In the genomic region with DNA sequence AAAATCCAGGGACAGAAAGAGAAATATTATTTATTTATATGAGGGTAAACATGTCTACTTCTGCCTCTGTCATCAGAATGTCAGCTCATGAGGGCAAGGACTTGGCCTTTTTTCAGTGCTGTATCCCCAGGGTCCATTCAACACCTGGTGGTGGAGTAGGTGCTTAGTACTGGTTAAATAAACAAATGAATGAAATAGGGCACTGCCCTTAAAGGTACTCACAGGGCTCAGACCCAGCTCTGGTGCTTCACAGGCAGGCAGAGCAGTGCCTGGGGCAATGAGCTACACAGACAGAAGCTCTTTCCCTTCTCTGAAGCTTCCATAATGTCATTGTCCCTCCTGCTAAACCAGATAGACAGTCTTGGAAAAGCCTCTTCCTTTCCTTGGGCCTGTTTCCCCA, we compare ENCODE assay signal across 25 cellular contexts. TPM values are rescaled to one million over a fixed set of nuclear protein-coding genes. Genes with fewer than 3 reads are reported as not detected.
"Had no signal": no experiment of that assay in that cellular context is flagged by ENCODE, and none has a peak within 500 bp of the region (broad histone marks: within the 10 kb centered on the region; RNA-seq: fewer than 3 reads in every experiment).

No MANE protein-coding gene starts in this region.

- H3K27me3 ChIP-seq: body of pancreas, cardiac muscle cell, esophagus squamous epithelium, gastrocnemius medialis, neutrophil, pancreas, right atrium auricular region had no signal

- DNase-seq: activated CD4-positive, alpha-beta T cell treated with anti-CD3 and anti-CD28 coated beads, Interleukin-2, amount 10 ng/mL, durations not matched to agents 7 days and 5 days; activated CD4-positive, CD25-positive, alpha-beta regulatory T cell treated with anti-CD3 and anti-CD28 coated beads, Interleukin-2, amount 50 U/mL, for 72 hours; activated CD8-positive, alpha-beta memory T cell treated with anti-CD3 and anti-CD28 coated beads, Interleukin-2, amount 10 ng/mL, durations not matched to agents 7 days and 5 days; activated CD8-positive, alpha-beta T cell treated with anti-CD3 and anti-CD28 coated beads for 36 hours; activated gamma-delta T cell; anterior cingulate cortex; body of pancreas; cortex of kidney; endodermal cell; esophagus squamous epithelium; gastrocnemius medialis; head of caudate nucleus; mesenchymal stem cell; pancreas; psoas muscle; spleen; stimulated activated CD4-positive, alpha-beta T cell treated with anti-CD3 and anti-CD28 coated beads, Interleukin-4, amount 100 ng/mL, for 1 hour; stimulated activated naive CD4-positive, alpha-beta T cell treated with Interleukin-2 at 50 U/mL for 16 hours; WERI-Rb-1 had no signal

- ATAC-seq: activated CD8-positive, alpha-beta memory T cell treated with anti-CD3 and anti-CD28 coated beads, Interleukin-2, amount 10 ng/mL, durations not matched to agents 7 days and 5 days; activated CD8-positive, alpha-beta T cell treated with anti-CD3 and anti-CD28 coated beads for 36 hours; body of pancreas; gastrocnemius medialis; pancreas; psoas muscle had no signal

- H3K4me1 ChIP-seq: esophagus squamous epithelium, gastrocnemius medialis, pancreas, psoas muscle, spleen had no signal

- H3K27ac ChIP-seq: body of pancreas, cardiac muscle cell, esophagus squamous epithelium, gastrocnemius medialis, pancreas, psoas muscle, right atrium auricular region, spleen, thoracic aorta, WERI-Rb-1 had no signal

- H3K4me3 ChIP-seq: body of pancreas, cardiac muscle cell, esophagus squamous epithelium, gastrocnemius medialis, pancreas, psoas muscle, right atrium auricular region, spleen, thoracic aorta had no signal

- H3K36me3 ChIP-seq: cardiac muscle cell, esophagus squamous epithelium, gastrocnemius medialis, neutrophil, pancreas, right atrium auricular region, spleen, thoracic aorta, WERI-Rb-1 had no signal

- H3K9me3 ChIP-seq: body of pancreas, esophagus squamous epithelium, gastrocnemius medialis, neutrophil, pancreas, psoas muscle, right atrium auricular region, spleen, thoracic aorta had no signal

RNA-seq across cellular contexts. Expression of a gene that starts 30.9 kb away (rescaled TPM):
- total RNA-seq: activated CD4-positive, alpha-beta T cell treated with anti-CD3 and anti-CD28 coated beads, Interleukin-2, amount 10 ng/mL, durations not matched to agents 7 days and 5 days; activated CD8-positive, alpha-beta memory T cell treated with anti-CD3 and anti-CD28 coated beads, Interleukin-2, amount 10 ng/mL, durations not matched to agents 7 days and 5 days; activated CD8-positive, alpha-beta T cell treated with anti-CD3 and anti-CD28 coated beads for 36 hours; activated T-helper 1 cell treated with anti-CD3 and anti-CD28 coated beads, Interleukin-12 subunit alpha, Interleukin-12 subunit beta, Interleukin-2, Interleukin-4 antibody, amounts not matched to agents 30 ng/mL and 10 ng/mL and 1 ng/mL, durations not matched to agents 14 hours and 24 hours and 36 hours; body of pancreas; cardiac muscle cell; endodermal cell; myocyte had no signal
